19 cellular contexts compared by ENCODE assay signal in the genomic region with DNA sequence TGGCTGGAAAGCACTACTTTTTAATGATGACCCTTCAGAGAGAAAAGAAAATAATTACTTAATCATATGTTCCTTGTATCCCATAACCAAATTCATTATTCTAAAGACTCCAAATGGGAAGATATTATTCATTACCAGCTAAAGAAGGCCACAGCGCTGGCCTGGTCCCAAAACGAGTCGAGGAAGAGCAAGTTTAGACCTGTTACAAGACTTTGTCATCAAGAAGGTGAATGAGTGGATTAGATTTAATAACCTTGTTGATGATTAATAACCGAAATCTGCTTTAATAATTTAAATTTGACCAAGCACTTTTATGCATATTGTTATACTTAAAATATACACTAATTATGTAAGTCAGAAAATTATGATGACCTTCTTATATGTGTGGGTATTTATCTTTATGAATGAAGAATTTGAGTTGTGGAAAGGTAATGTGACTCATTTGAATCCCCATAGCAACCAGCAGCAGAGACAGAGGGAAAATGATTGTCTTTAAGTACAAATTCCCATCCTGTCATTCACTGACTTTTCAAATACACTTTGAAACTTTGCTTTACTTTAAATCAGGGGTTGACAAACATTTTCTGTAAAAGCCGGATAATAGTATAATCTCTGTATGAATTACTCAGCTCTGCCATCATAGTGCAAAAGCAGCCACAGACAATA.
"Had no signal": no experiment of that assay in that cellular context is flagged by ENCODE, and none has a peak within 500 bp of the region (broad histone marks: within the 10 kb centered on the region; RNA-seq: fewer than 3 reads in every experiment).

No MANE protein-coding gene starts in this region.

- H3K4me1 Mint-ChIP-seq: activated naive CD4-positive, alpha-beta T cell treated with anti-CD3 and anti-CD28 coated beads, Interleukin-2, amount 50 U/mL, for 24 hours; nephron; stimulated activated memory B cell treated with anti-CD40 and anti-IgM and Interleukin-4, amounts not matched to agents 10 μg/mL and 1 μg/mL and 100 μg/mL, for 72 hours had no signal

- H3K9me3 Mint-ChIP-seq: dendritic cell treated with granulocyte-macrophage colony-stimulating factor and Interleukin-4, amounts not matched to agents 40 ng/mL and 50 ng/mL, for 4 days; nephron; stimulated activated memory B cell treated with anti-CD40 and anti-IgM and Interleukin-4, amounts not matched to agents 10 μg/mL and 1 μg/mL and 100 μg/mL, for 72 hours had no signal

- H3K27me3 ChIP-seq: ascending aorta, hepatocyte, sigmoid colon, spleen, testis, upper lobe of left lung had no signal

- H3K36me3 Mint-ChIP-seq: activated naive CD4-positive, alpha-beta T cell treated with anti-CD3 and anti-CD28 coated beads, Interleukin-2, amount 50 U/mL, for 24 hours; stimulated activated memory B cell treated with anti-CD40 and anti-IgM and Interleukin-4, amounts not matched to agents 10 μg/mL and 1 μg/mL and 100 μg/mL, for 72 hours had no signal

- ATAC-seq: stimulated activated memory B cell treated with anti-CD40 and anti-IgM and Interleukin-4, amounts not matched to agents 10 μg/mL and 1 μg/mL and 100 μg/mL, for 72 hours had no signal

- H3K27ac Mint-ChIP-seq: activated naive CD4-positive, alpha-beta T cell treated with anti-CD3 and anti-CD28 coated beads, Interleukin-2, amount 50 U/mL, for 24 hours; dendritic cell treated with granulocyte-macrophage colony-stimulating factor and Interleukin-4, amounts not matched to agents 40 ng/mL and 50 ng/mL, for 4 days; nephron; stimulated activated memory B cell treated with anti-CD40 and anti-IgM and Interleukin-4, amounts not matched to agents 10 μg/mL and 1 μg/mL and 100 μg/mL, for 72 hours had no signal

- H3K4me3 Mint-ChIP-seq: activated naive CD4-positive, alpha-beta T cell treated with anti-CD3 and anti-CD28 coated beads, Interleukin-2, amount 50 U/mL, for 24 hours; dendritic cell treated with granulocyte-macrophage colony-stimulating factor and Interleukin-4, amounts not matched to agents 40 ng/mL and 50 ng/mL, for 4 days; nephron; stimulated activated memory B cell treated with anti-CD40 and anti-IgM and Interleukin-4, amounts not matched to agents 10 μg/mL and 1 μg/mL and 100 μg/mL, for 72 hours had no signal

- H3K27ac ChIP-seq: ascending aorta, hepatocyte, sigmoid colon, spleen, testis, upper lobe of left lung, VCaP had no signal

- H3K4me1 ChIP-seq: ascending aorta, sigmoid colon, spleen, testis, upper lobe of left lung had no signal

- H3K27me3 Mint-ChIP-seq: activated naive CD4-positive, alpha-beta T cell treated with anti-CD3 and anti-CD28 coated beads, Interleukin-2, amount 50 U/mL, for 24 hours; dendritic cell treated with granulocyte-macrophage colony-stimulating factor and Interleukin-4, amounts not matched to agents 40 ng/mL and 50 ng/mL, for 4 days; stimulated activated memory B cell treated with anti-CD40 and anti-IgM and Interleukin-4, amounts not matched to agents 10 μg/mL and 1 μg/mL and 100 μg/mL, for 72 hours had no signal

- DNase-seq: activated CD4-positive, alpha-beta T cell treated with anti-CD3 and anti-CD28 coated beads for 1 hour; activated CD4-positive, alpha-beta T cell treated with anti-CD3 and anti-CD28 coated beads, Interleukin-2, amount 50 U/mL, for 4 hours; activated gamma-delta T cell; effector CD8-positive, alpha-beta T cell; left cardiac atrium; midbrain; sigmoid colon; spleen; stimulated activated CD4-positive, alpha-beta T cell treated with anti-CD3 and anti-CD28 coated beads, Interleukin-4, amount 100 ng/mL, for 4 hours; T-helper 9 cell; testis; upper lobe of left lung had no signal
